In the genomic region with DNA sequence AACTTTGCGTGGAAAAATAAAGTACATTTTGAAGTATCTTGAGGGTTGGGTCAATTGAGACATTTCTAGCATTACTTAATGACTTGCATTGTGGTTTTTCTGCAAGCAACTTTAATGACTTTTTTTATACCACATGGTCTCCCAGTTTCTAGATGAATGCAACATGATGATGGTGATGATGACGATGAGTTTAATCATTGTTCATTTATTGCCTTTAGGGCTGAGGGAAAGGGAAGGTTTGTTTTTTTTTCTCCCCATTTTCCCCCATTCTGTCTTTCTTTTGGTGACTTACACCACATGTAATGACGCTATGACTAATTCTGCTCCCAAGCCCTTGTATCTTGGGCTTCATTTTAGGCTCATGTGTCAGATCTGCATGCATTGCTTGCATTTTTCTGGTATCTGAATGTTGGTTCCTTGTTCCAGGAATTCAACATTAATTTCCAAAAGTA, we compare ENCODE assay signal across 16 cellular contexts. TPM values are rescaled to one million over a fixed set of nuclear protein-coding genes. Genes with fewer than 3 reads are reported as not detected.
DNase-seq lines count a peak whose midpoint lies in the region; ATAC-seq and TF ChIP-seq lines count a peak whose summit lies in the region.
"Had no signal": no experiment of that assay in that cellular context is flagged by ENCODE, and none has a peak within 500 bp of the region (broad histone marks: within the 10 kb centered on the region; RNA-seq: fewer than 3 reads in every experiment).

No MANE protein-coding gene starts in this region.

- TF ChIP-seq CTCF in chondrocyte (IDR thresholded peaks at IDR 0.05) = no peak
- TF ChIP-seq CTCF in retinal pigment epithelial cell (conservative IDR thresholded peaks at IDR 0.05; ENCODE audit: low read depth, low read length) = no peak

- peaks cover 18% of the 10 kb centered on the region for H3K36me3 Mint-ChIP-seq in activated CD4-positive, alpha-beta T cell treated with anti-CD3 and anti-CD28 coated beads, Interleukin-2, amount 10 ng/mL, durations not matched to agents 24 days and 14 days (ENCODE audit: low read depth)
- H3K36me3 Mint-ChIP-seq in chondrocyte (ENCODE audit: low read depth) = peaks cover 3% of the 10 kb centered on the region

- no peak for DNase-seq in activated CD4-positive, alpha-beta T cell treated with anti-CD3 and anti-CD28 coated beads, Interleukin-2, amount 10 ng/mL, durations not matched to agents 24 days and 14 days
- DNase-seq in activated CD4-positive, alpha-beta T cell treated with anti-CD3 and anti-CD28 coated beads for 48 hours = no peak
- DNase-seq in LHCN-M2 (ENCODE audit: low read depth) (peak; percentile 97), chondrocyte (ENCODE audit: low spot score) (no peak), retinal pigment epithelial cell (ENCODE audit: low read depth) (peak; percentile 61), Ammon's horn (ENCODE audit: low spot score) (no peak), NCI-H82 (lab: John Stamatoyannopoulos, UW) (no peak)
- DNase-seq: activated CD4-positive, alpha-beta T cell treated with anti-CD3 and anti-CD28 coated beads, Interleukin-2, amount 50 U/mL, for 1 hour; NCI-H1105 treated with DMSO at 0.1 percent for 48 hours; RPMI8226; stimulated activated CD4-positive, alpha-beta T cell treated with anti-CD3 and anti-CD28 coated beads, Interleukin-4, amount 100 ng/mL, for 1 hour had no signal

- H3K9me3 Mint-ChIP-seq in activated CD4-positive, alpha-beta T cell treated with anti-CD3 and anti-CD28 coated beads, Interleukin-2, amount 10 ng/mL, durations not matched to agents 24 days and 14 days = no peaks in the 10 kb centered on the region
- H3K9me3 Mint-ChIP-seq in chondrocyte (ENCODE audit: low read depth) = no peaks in the 10 kb centered on the region
- H3K9me3 Mint-ChIP-seq: nephron, type B pancreatic cell had no signal

- H3K4me3 ChIP-seq in retinal pigment epithelial cell (ENCODE audit: low read length) = no peak overlapping the region
- H3K4me3 ChIP-seq: A549, coronary artery had no signal

- H3K4me1 Mint-ChIP-seq in activated CD4-positive, alpha-beta T cell treated with anti-CD3 and anti-CD28 coated beads, Interleukin-2, amount 10 ng/mL, durations not matched to agents 24 days and 14 days = peaks cover 15% of the 10 kb centered on the region
- peaks cover 56% of the 10 kb centered on the region for H3K4me1 Mint-ChIP-seq in chondrocyte (ENCODE audit: low read depth)

- peak overlapping the region; percentile 79 for H3K27ac Mint-ChIP-seq in activated CD4-positive, alpha-beta T cell treated with anti-CD3 and anti-CD28 coated beads, Interleukin-2, amount 10 ng/mL, durations not matched to agents 24 days and 14 days
- peak overlapping the region; percentile 93 for H3K27ac Mint-ChIP-seq in chondrocyte (ENCODE audit: unreplicated experiment)
- H3K27ac Mint-ChIP-seq: type B pancreatic cell had no signal

- no peaks in the 10 kb centered on the region for H3K27me3 Mint-ChIP-seq in activated CD4-positive, alpha-beta T cell treated with anti-CD3 and anti-CD28 coated beads, Interleukin-2, amount 10 ng/mL, durations not matched to agents 24 days and 14 days
- H3K27me3 Mint-ChIP-seq in chondrocyte (ENCODE audit: low read depth) = no peaks in the 10 kb centered on the region
- H3K27me3 Mint-ChIP-seq: type B pancreatic cell had no signal

- ATAC-seq in HG02973 (IDR thresholded peaks at IDR 0.05; ENCODE audit: unreplicated experiment) = no peak
- ATAC-seq: A549 had no signal

- intact Hi-C loops in activated CD4-positive, alpha-beta T cell treated with anti-CD3 and anti-CD28 coated beads, Interleukin-2, amount 10 ng/mL, durations not matched to agents 24 days and 14 days (cut with micrococcal nuclease) = loop anchor here (1.0 to 10.0 kb wide), 5 partner anchors 17 to 473 kb away; a partner anchor contains a TSS

- H3K4me3 Mint-ChIP-seq in activated CD4-positive, alpha-beta T cell treated with anti-CD3 and anti-CD28 coated beads, Interleukin-2, amount 10 ng/mL, durations not matched to agents 24 days and 14 days = no peak overlapping the region
- peak overlapping the region; percentile 5 for H3K4me3 Mint-ChIP-seq in chondrocyte (ENCODE audit: unreplicated experiment)
- H3K4me3 Mint-ChIP-seq: nephron, type B pancreatic cell had no signal

RNA-seq across cellular contexts. Expression of a gene that starts 57.7 kb away (rescaled TPM):
- not detected in 2 replicates for total RNA-seq in activated CD4-positive, alpha-beta T cell treated with anti-CD3 and anti-CD28 coated beads, Interleukin-2, amount 10 ng/mL, durations not matched to agents 24 days and 14 days
- total RNA-seq in LHCN-M2 (2014; rRNA removed) (1.7 and 2.5 TPM in 2 replicates), chondrocyte (0.36 to 0.70 TPM (median 0.50 TPM) in 3 replicates)
- 6.0 TPM for polyA plus RNA-seq in LHCN-M2 (2012)

Comparison
In these comparisons a context has a peak if more than half of its experiments do, and no peak if none do; other contexts are left out.
1. DNase-seq: peak in LHCN-M2 (single experiment) and retinal pigment epithelial cell (single experiment); none in activated CD4-positive, alpha-beta T cell treated with anti-CD3 and anti-CD28 coated beads, Interleukin-2, amount 10 ng/mL, durations not matched to agents 24 days and 14 days (single experiment), activated CD4-positive, alpha-beta T cell treated with anti-CD3 and anti-CD28 coated beads for 48 hours (single experiment), chondrocyte (single experiment), Ammon's horn (single experiment) and NCI-H82 (single experiment).